ENCODE assay signal across 11 cellular contexts in genomic region chr11:4459470-4459869, GRCh38. TPM values are rescaled to one million over a fixed set of nuclear protein-coding genes. Genes with fewer than 3 reads are reported as not detected.
DNase-seq lines count a peak whose midpoint lies in the region; ATAC-seq and TF ChIP-seq lines count a peak whose summit lies in the region.
"Had no signal": no experiment of that assay in that cellular context is flagged by ENCODE, and none has a peak within 500 bp of the region (broad histone marks: within the 10 kb centered on the region; RNA-seq: fewer than 3 reads in every experiment).

No MANE protein-coding gene starts in this region.

- H4K20me1 ChIP-seq in OCI-LY7 (ENCODE audit: insufficient read depth, low read length): no peaks in the 10 kb centered on the region

- in situ Hi-C loops in GM13977 (cut with MboI; ENCODE audit: low pct_unique_long_range_greater_than_20kb, low sequenced_read_pairs, unreplicated experiment): no loop called here

- ATAC-seq in GM18873 (IDR thresholded peaks at IDR 0.05; ENCODE audit: low FRiP score, unreplicated experiment) (peak; percentile 91), HG02763 (IDR thresholded peaks at IDR 0.05; ENCODE audit: unreplicated experiment) (peak; percentile 84)

- no peak overlapping the region for H2AFZ ChIP-seq in OCI-LY7 (ENCODE audit: low read length)

- no peaks in the 10 kb centered on the region for H3K9me2 ChIP-seq in OCI-LY7 (ENCODE audit: insufficient read depth, low read length)

- CTCF ChIA-PET in OCI-LY7 (lab: Charles Lee; ENCODE audit: unreplicated experiment): no interaction called here

- DNase-seq in SKM-1 (lab: John Stamatoyannopoulos, UW; ENCODE audit: unreplicated experiment) (peak; percentile 94), GM13977 (ENCODE audit: low spot score) (no peak), coronary artery (ENCODE audit: low spot score) (no peak), H4 (ENCODE audit: low spot score) (no peak), OCI-LY7 (ENCODE audit: low spot score) (no peak)
- DNase-seq: activated gamma-delta T cell, OCI-M1 had no signal

- intact Hi-C loops in OCI-LY7 (cut with micrococcal nuclease; ENCODE audit: unreplicated experiment): no loop called here

- no peak overlapping the region for H3K4me2 ChIP-seq in OCI-LY7 (ENCODE audit: low read length)

- H3K27me3 ChIP-seq in neutrophil: no peaks in the 10 kb centered on the region

- no TSS peak for BruUV-seq in OCI-LY7 (replicated peaks; lab: Mats Ljungman, UMichigan)

- POLR2A ChIA-PET in OCI-LY7 (lab: Charles Lee): no interaction called here

- peaks cover 63 to 66% of the 10 kb centered on the region in 2 experiments for H3K4me1 ChIP-seq in neutrophil (ENCODE audit: control insufficient read depth in 1 of 2, insufficient read depth in 1 of 2, low read depth in 1 of 2, low read length in 1 of 2)
- H3K4me1 ChIP-seq in OCI-LY7 (ENCODE audit: insufficient read depth, low read length, poor library complexity, severe bottlenecking): no peaks in the 10 kb centered on the region

- H3K36me3 ChIP-seq in neutrophil (no peaks in the 10 kb centered on the region), OCI-LY7 (ENCODE audit: insufficient read depth, low read length) (no peaks in the 10 kb centered on the region)

- peak overlapping the region; percentile 91 for H3K27ac ChIP-seq in neutrophil
- H3K27ac ChIP-seq in coronary artery: no peak overlapping the region
- H3K27ac ChIP-seq in OCI-LY7 (ENCODE audit: low read depth, low read length, poor library complexity, severe bottlenecking): no peak overlapping the region

- no peaks in the 10 kb centered on the region for H3K79me2 ChIP-seq in OCI-LY7 (ENCODE audit: insufficient read depth, low read depth, low read length)

- H3K9me3 ChIP-seq in neutrophil (no peaks in the 10 kb centered on the region), OCI-LY7 (ENCODE audit: low read length) (no peaks in the 10 kb centered on the region)

- H3K4me3 ChIP-seq in neutrophil (ENCODE audit: low read depth in 1 of 2, low read length in 1 of 2) (peak overlapping the region; percentile 23 to 25), coronary artery (no peak overlapping the region), OCI-LY7 (ENCODE audit: low read depth, low read length, poor library complexity, severe bottlenecking) (no peak overlapping the region)

- TF ChIP-seq CTCF in neutrophil (IDR thresholded peaks at IDR 0.05) (no peak), GM13977 (IDR thresholded peaks at IDR 0.05; ENCODE audit: extremely low read depth, insufficient read depth, missing control alignments) (no peak), coronary artery (IDR thresholded peaks at IDR 0.05) (no peak), OCI-LY7 (conservative IDR thresholded peaks at IDR 0.05; ENCODE audit: low read length) (no peak)

RNA-seq across cellular contexts. Expression of gene OR52K2, which starts 10.4 kb away (rescaled TPM):
- not detected in 2 replicates for total RNA-seq in H4 (2014; rRNA removed; shearing (Covaris generic))
- total RNA-seq in OCI-LY7 (2014; rRNA removed; shearing (Covaris generic)): not detected in 2 replicates
- not detected in 2 replicates for total RNA-seq in OCI-LY7 (2022)
- total RNA-seq: HT-29 had no signal

RNA-seq across cellular contexts. Expression of gene OR52K1, which starts 23.0 kb away (rescaled TPM):
- total RNA-seq in H4 (2014; rRNA removed; shearing (Covaris generic)): not detected in 2 replicates
- not detected in 2 replicates for total RNA-seq in OCI-LY7 (2014; rRNA removed; shearing (Covaris generic))
- not detected in 2 replicates for total RNA-seq in OCI-LY7 (2022)
- total RNA-seq: HT-29 had no signal

Comparison
In these comparisons a context has a peak if more than half of its experiments do, and no peak if none do; other contexts are left out.
1. H3K4me3 ChIP-seq: peak in neutrophil (2 of 2); none in coronary artery (single experiment) and OCI-LY7 (single experiment).